ENCODE assay signal across 11 cellular contexts in genomic region chr7:91165846-91166230, GRCh38.
DNase-seq lines count a peak whose midpoint lies in the region; ATAC-seq and TF ChIP-seq lines count a peak whose summit lies in the region.
"Had no signal": no experiment of that assay in that cellular context is flagged by ENCODE, and none has a peak within 500 bp of the region (broad histone marks: within the 10 kb centered on the region; RNA-seq: fewer than 3 reads in every experiment).

No MANE protein-coding gene starts in this region.

- H3K4me3 ChIP-seq in ACC112 (ENCODE audit: low read depth, low read length) = peak overlapping the region; percentile 50; the same call in 1 of the 2 replicates
- no peak overlapping the region for H3K4me3 ChIP-seq in OCI-LY3 (ENCODE audit: low read length)

- ATAC-seq in GM19395 (IDR thresholded peaks at IDR 0.05; ENCODE audit: unreplicated experiment) = peak; percentile 61
- peak; percentile 30 for ATAC-seq in HG02885 (IDR thresholded peaks at IDR 0.05; ENCODE audit: poor library complexity, unreplicated experiment)

- H3K27ac ChIP-seq in ACC112 (ENCODE audit: low read depth, low read length) (peak overlapping the region; percentile 87), OCI-LY3 (ENCODE audit: low read length) (peak overlapping the region; percentile 66)

- H3K27me3 ChIP-seq in ACC112 (ENCODE audit: insufficient read depth, low read length) = no peaks in the 10 kb centered on the region
- no peaks in the 10 kb centered on the region for H3K27me3 ChIP-seq in OCI-LY3 (ENCODE audit: low read depth, low read length)

- 0 out of 2 replicates have a peak overlapping the region, but pooled peaks have one; percentile 7 for H3K9ac ChIP-seq in OCI-LY3 (ENCODE audit: low read length)

- no peaks in the 10 kb centered on the region for H3K9me3 ChIP-seq in OCI-LY3 (ENCODE audit: insufficient read depth, low read length)

- H3K36me3 ChIP-seq in ACC112 (ENCODE audit: insufficient read depth, low read length) (no peaks in the 10 kb centered on the region), OCI-LY3 (replicated peaks; ENCODE audit: low read depth, low read length) (no peaks in the 10 kb centered on the region)

- H3K4me1 ChIP-seq in ACC112 (ENCODE audit: control insufficient read depth, insufficient read depth, low read length, unreplicated experiment) (peaks cover 24% of the 10 kb centered on the region), OCI-LY3 (ENCODE audit: low read length) (peaks cover 24% of the 10 kb centered on the region)

- H3K79me2 ChIP-seq in ACC112 (ENCODE audit: control insufficient read depth, insufficient read depth, low read length, unreplicated experiment) (no peaks in the 10 kb centered on the region), OCI-LY3 (ENCODE audit: low read length) (no peaks in the 10 kb centered on the region)

- H3K4me2 ChIP-seq in OCI-LY3 (ENCODE audit: low read length) = peak overlapping the region; percentile 72

- TF ChIP-seq CTCF in OCI-LY3 (IDR thresholded peaks at IDR 0.05; ENCODE audit: low read depth, low read length) = no peak

- no peak overlapping the region for H2AFZ ChIP-seq in ACC112 (ENCODE audit: low read length, unreplicated experiment)
- H2AFZ ChIP-seq in OCI-LY3 (ENCODE audit: low read depth, low read length) = no peak overlapping the region

- no peaks in the 10 kb centered on the region for H4K20me1 ChIP-seq in OCI-LY3 (ENCODE audit: insufficient read depth, low read length)

- DNase-seq in AML-193 (lab: John Stamatoyannopoulos, UW) = no peak
- no peak for DNase-seq in NCI-H82 (lab: John Stamatoyannopoulos, UW)
- no peak for DNase-seq in dedifferentiated amniotic fluid mesenchymal stem cell (ENCODE audit: extremely low spot score)
- no peak for DNase-seq in NCI-H1930 (lab: John Stamatoyannopoulos, UW)
- DNase-seq: mesendoderm; NCI-H510A; stimulated activated CD4-positive, alpha-beta T cell treated with anti-CD3 and anti-CD28 coated beads, Interleukin-15, amount 100 ng/mL, for 24 hours had no signal
